1 cellular context compared by ENCODE assay signal in genomic region chr1:27301052-27301422, GRCh38.
TF ChIP-seq lines count a peak whose summit lies in the region.

No MANE protein-coding gene starts in this region.

TF ChIP-seq in H1, 55 proteins besides CTCF, POLR2A, EP300 and RAD21:
- no peak for TF ChIP-seq POU5F1 (IDR thresholded peaks at IDR 0.05; ENCODE audit: low read depth, low read length)
- 0 out of 4 replicates have a peak, but pooled peaks of 1 of the 2 experiments have one; percentile 41 for TF ChIP-seq SIN3A (conservative IDR thresholded peaks at IDR 0.05 in 1 of 2, IDR thresholded peaks at IDR 0.05 in 1 of 2; ENCODE audit: low read depth in 1 of 2, low read length in 2 of 2)
- no peak for TF ChIP-seq CTBP2 (IDR thresholded peaks at IDR 0.05; ENCODE audit: borderline replicate concordance, insufficient read depth, insufficient read length, low read length)
- TF ChIP-seq RNF2 (IDR thresholded peaks at IDR 0.05; ENCODE audit: borderline replicate concordance, low read depth, low read length, missing control alignments, poor library complexity, severe bottlenecking): no peak
- TF ChIP-seq TCF12 (IDR thresholded peaks at IDR 0.05; ENCODE audit: low read depth, low read length): no peak
- peak; percentile 41; the same call in 1 of the 2 replicates for TF ChIP-seq MAX (IDR thresholded peaks at IDR 0.05)
